Comparison of ENCODE assay signal across 8 cellular contexts in genomic region chrX:133414399-133415275, GRCh38. TPM values are rescaled to one million over a fixed set of nuclear protein-coding genes. Genes with fewer than 3 reads are reported as not detected.
DNase-seq lines count a peak whose midpoint lies in the region; ATAC-seq and TF ChIP-seq lines count a peak whose summit lies in the region.

No MANE protein-coding gene starts in this region.

- no peaks in the 10 kb centered on the region for H3K9me3 ChIP-seq in HEK293 (ENCODE audit: control insufficient read depth, insufficient read depth, low read depth, low read length)
- H3K9me3 ChIP-seq in body of pancreas = no peaks in the 10 kb centered on the region
- H3K9me3 ChIP-seq in thoracic aorta = no peaks in the 10 kb centered on the region

- POLR2A ChIA-PET in HEK293 (lab: Yijun Ruan, JAX) = interaction anchor here (0.9 to 2.6 kb wide), 2 partner anchors 20 to 31 kb away, joined by 3 to 12 read pairs; no protein-coding TSS in a partner anchor

- 0 to 2% methylated on average over 11 to 36 of the region's 93 CpGs for WGBS in body of pancreas, 2 donors

- CTCF ChIA-PET in HEK293 (lab: Yijun Ruan, JAX) = interaction anchor here (0.7 to 1.7 kb wide), 2 partner anchors 80 to 261 kb away, joined by 3 to 6 read pairs; no protein-coding TSS in a partner anchor

- H3K4me3 ChIP-seq in AG09309 (ENCODE audit: control insufficient read depth, low read depth, low read length) (peak overlapping the region; percentile 38), HEK293 (ENCODE audit: low read depth, low read length) (peak overlapping the region; percentile 77), body of pancreas (peak overlapping the region; percentile 8 to 54), thoracic aorta (peak overlapping the region; percentile 87)

- ATAC-seq in body of pancreas (peak; percentile 39), thoracic aorta (ENCODE audit: insufficient number of reproducible peaks, low FRiP score, low read depth) (no peak), HG02884 (IDR thresholded peaks at IDR 0.05; ENCODE audit: unreplicated experiment) (no peak), HG03095 (IDR thresholded peaks at IDR 0.05; ENCODE audit: unreplicated experiment) (no peak)

- TF ChIP-seq POLR2A in body of pancreas (IDR thresholded peaks at IDR 0.05) = no peak

- no peak for TF ChIP-seq CTCF in AG09309 (IDR thresholded peaks at IDR 0.05; ENCODE audit: control insufficient read depth, insufficient read depth, low read depth, low read length, missing control alignments)
- no peak for TF ChIP-seq CTCF in HEK293 (tag by site-specific recombination; IDR thresholded peaks at IDR 0.05)
- no peak for TF ChIP-seq CTCF in body of pancreas (IDR thresholded peaks at IDR 0.05)
- no peak for TF ChIP-seq CTCF in thoracic aorta (IDR thresholded peaks at IDR 0.05)

- DNase-seq in AG09309 (ENCODE audit: low read depth) (no peak), body of pancreas (peak; percentile 4 to 41 (median 20)), left kidney (ENCODE audit: low read depth, low spot score) (peak; percentile 42), thoracic aorta (ENCODE audit: low spot score) (no peak), DMS153 treated with DMSO at 0.1 percent for 48 hours (lab: John Stamatoyannopoulos, UW; ENCODE audit: unreplicated experiment) (no peak)

- H3K36me3 ChIP-seq in HEK293 (ENCODE audit: control insufficient read depth in 2 of 2, insufficient read depth in 1 of 2, low read length in 2 of 2) (no peaks in the 10 kb centered on the region), body of pancreas (replicated peaks in 1 of 2; ENCODE audit: insufficient read depth in 1 of 2, low read depth in 2 of 2) (no peaks in the 10 kb centered on the region), thoracic aorta (no peaks in the 10 kb centered on the region)

- H3K4me1 ChIP-seq in HEK293 (ENCODE audit: control insufficient read depth, insufficient read depth, low read length) = peaks cover 3% of the 10 kb centered on the region
- peaks cover 25% of the 10 kb centered on the region for H3K4me1 ChIP-seq in body of pancreas
- H3K4me1 ChIP-seq in thoracic aorta (ENCODE audit: control insufficient read depth in 1 of 2, low read depth in 2 of 2) = peaks cover 0 to 26% of the 10 kb centered on the region in 2 donors

- no peaks in the 10 kb centered on the region for H3K27me3 ChIP-seq in body of pancreas
- no peaks in the 10 kb centered on the region for H3K27me3 ChIP-seq in thoracic aorta (replicated peaks; ENCODE audit: insufficient read depth)

- intact Hi-C loops in body of pancreas (cut with DNase I) = no loop called here

- H3K27ac ChIP-seq in HEK293 (ENCODE audit: extremely low read depth, low read depth, low read length) (peak overlapping the region; percentile 78; the same call in 1 of the 2 replicates), body of pancreas (peak overlapping the region; percentile 37 to 78 (median 75)), thoracic aorta (peak overlapping the region; percentile 61 to 72)

TF ChIP-seq in HEK293, 187 proteins besides CTCF, POLR2A, EP300 and RAD21 (continues in another document):
- TF ChIP-seq, protein P1, sequence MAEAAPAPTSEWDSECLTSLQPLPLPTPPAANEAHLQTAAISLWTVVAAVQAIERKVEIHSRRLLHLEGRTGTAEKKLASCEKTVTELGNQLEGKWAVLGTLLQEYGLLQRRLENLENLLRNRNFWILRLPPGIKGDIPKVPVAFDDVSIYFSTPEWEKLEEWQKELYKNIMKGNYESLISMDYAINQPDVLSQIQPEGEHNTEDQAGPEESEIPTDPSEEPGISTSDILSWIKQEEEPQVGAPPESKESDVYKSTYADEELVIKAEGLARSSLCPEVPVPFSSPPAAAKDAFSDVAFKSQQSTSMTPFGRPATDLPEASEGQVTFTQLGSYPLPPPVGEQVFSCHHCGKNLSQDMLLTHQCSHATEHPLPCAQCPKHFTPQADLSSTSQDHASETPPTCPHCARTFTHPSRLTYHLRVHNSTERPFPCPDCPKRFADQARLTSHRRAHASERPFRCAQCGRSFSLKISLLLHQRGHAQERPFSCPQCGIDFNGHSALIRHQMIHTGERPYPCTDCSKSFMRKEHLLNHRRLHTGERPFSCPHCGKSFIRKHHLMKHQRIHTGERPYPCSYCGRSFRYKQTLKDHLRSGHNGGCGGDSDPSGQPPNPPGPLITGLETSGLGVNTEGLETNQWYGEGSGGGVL (tag by site-specific recombination; IDR thresholded peaks at IDR 0.05) = no peak
- no peak for TF ChIP-seq ZNF48 (tag by site-specific recombination; IDR thresholded peaks at IDR 0.05)
- TF ChIP-seq SP2 (tag by site-specific recombination; IDR thresholded peaks at IDR 0.05) = peak; percentile 59
- TF ChIP-seq ELK4 (IDR thresholded peaks at IDR 0.05; ENCODE audit: borderline replicate concordance, low read depth, low read length) = no peak
- TF ChIP-seq RBAK (tag by site-specific recombination; IDR thresholded peaks at IDR 0.05) = no peak
- TF ChIP-seq, protein P2, sequence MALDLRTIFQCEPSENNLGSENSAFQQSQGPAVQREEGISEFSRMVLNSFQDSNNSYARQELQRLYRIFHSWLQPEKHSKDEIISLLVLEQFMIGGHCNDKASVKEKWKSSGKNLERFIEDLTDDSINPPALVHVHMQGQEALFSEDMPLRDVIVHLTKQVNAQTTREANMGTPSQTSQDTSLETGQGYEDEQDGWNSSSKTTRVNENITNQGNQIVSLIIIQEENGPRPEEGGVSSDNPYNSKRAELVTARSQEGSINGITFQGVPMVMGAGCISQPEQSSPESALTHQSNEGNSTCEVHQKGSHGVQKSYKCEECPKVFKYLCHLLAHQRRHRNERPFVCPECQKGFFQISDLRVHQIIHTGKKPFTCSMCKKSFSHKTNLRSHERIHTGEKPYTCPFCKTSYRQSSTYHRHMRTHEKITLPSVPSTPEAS (tag by site-specific recombination; IDR thresholded peaks at IDR 0.05) = no peak
- TF ChIP-seq, protein P3, sequence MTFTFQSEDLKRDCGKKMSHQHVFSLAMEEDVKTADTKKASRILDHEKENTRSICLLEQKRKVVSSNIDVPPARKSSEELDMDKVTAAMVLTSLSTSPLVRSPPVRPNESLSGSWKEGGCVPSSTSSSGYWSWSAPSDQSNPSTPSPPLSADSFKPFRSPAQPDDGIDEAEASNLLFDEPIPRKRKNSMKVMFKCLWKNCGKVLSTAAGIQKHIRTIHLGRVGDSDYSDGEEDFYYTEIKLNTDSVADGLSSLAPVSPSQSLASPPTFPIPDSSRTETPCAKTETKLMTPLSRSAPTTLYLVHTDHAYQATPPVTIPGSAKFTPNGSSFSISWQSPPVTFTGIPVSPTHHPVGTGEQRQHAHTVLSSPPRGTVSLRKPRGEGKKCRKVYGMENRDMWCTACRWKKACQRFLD (tag by site-specific recombination; IDR thresholded peaks at IDR 0.05) = no peak
- TF ChIP-seq KLF16 (tag by site-specific recombination; IDR thresholded peaks at IDR 0.05) = peak; percentile 45; the same call in 1 of the 2 replicates
- no peak for TF ChIP-seq ZNF394 (tag by site-specific recombination; IDR thresholded peaks at IDR 0.05; ENCODE audit: borderline replicate concordance)
- TF ChIP-seq ZNF610 (tag by site-specific recombination; IDR thresholded peaks at IDR 0.05; ENCODE audit: borderline replicate concordance) = no peak
- TF ChIP-seq ZIC2 (tag by site-specific recombination; IDR thresholded peaks at IDR 0.05) = no peak
- peak; percentile 67 for TF ChIP-seq ZNF341 (tag by site-specific recombination; IDR thresholded peaks at IDR 0.05; ENCODE audit: low read depth)
- no peak for TF ChIP-seq ZNF658 (tag by site-specific recombination; IDR thresholded peaks at IDR 0.05)
- TF ChIP-seq ZBTB44 (tag by site-specific recombination; IDR thresholded peaks at IDR 0.05) = no peak
- no peak for TF ChIP-seq ZNF624 (tag by site-specific recombination; IDR thresholded peaks at IDR 0.05)
- TF ChIP-seq ZBTB26 (tag by site-specific recombination; optimal IDR thresholded peaks at IDR 0.05) = peak; percentile 94
- TF ChIP-seq ZNF701 (tag by site-specific recombination; IDR thresholded peaks at IDR 0.05) = no peak
- TF ChIP-seq PRDM1 (tag by site-specific recombination; IDR thresholded peaks at IDR 0.05) = no peak

RNA-seq across cellular contexts. Expression of gene GPC4, which starts 0.7 kb away (rescaled TPM):
- total RNA-seq in body of pancreas = 10 to 100 TPM in 1 of 2 donors, 1 to 10 TPM in 1; 9.3 to 11.2 TPM
- 10 to 100 TPM; 21.3 to 28.4 TPM for total RNA-seq in thoracic aorta

Comparison
In these comparisons a context has a peak if more than half of its experiments do, and no peak if none do; other contexts are left out.
1. DNase-seq: peak in body of pancreas (4 of 4) and left kidney (single experiment); none in AG09309 (single experiment), thoracic aorta (single experiment) and DMS153 treated with DMSO at 0.1 percent for 48 hours (single experiment).
2. H3K4me3 ChIP-seq: peak in every context shown above with its lines; median percentile 87 in thoracic aorta; 77 in HEK293; 38 in AG09309; 31 in body of pancreas.
3. Peak in every context shown above with its lines, with median percentiles within 50 percentile points of each other: H3K27ac ChIP-seq.